Comparison of ENCODE assay signal across 20 cellular contexts in the genomic region with DNA sequence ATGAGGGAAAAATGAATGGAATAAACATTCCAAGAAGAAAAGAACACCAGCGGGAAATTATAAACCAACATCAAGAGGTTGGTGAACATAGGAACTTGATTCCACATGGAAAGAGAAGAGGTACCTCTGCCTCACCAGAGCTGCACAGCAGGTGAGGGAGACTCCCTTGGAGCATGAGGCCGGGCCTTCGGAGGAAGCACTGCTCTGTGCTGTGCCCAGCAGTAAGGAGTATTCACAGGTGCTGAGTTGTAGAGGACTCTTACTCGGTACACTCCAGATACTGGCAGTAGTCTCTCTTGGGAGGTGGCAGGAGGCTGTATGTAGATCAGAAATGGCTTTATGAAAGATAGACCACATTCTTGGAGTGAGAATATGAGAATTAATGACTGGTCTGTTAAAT.
"Had no signal": no experiment of that assay in that cellular context is flagged by ENCODE, and none has a peak within 500 bp of the region (broad histone marks: within the 10 kb centered on the region; RNA-seq: fewer than 3 reads in every experiment).

No MANE protein-coding gene starts in this region.

- DNase-seq: cortex of kidney; effector memory CD8-positive, alpha-beta T cell; hypothalamus; left ventricle myocardium superior; lower lobe of right lung; natural killer cell; stimulated activated CD4-positive, alpha-beta T cell treated with anti-CD3 and anti-CD28 coated beads, Interleukin-12 subunit alpha, Interleukin-12 subunit beta, amount 100 ng/mL, for 4 hours; stimulated activated CD4-positive, alpha-beta T cell treated with anti-CD3 and anti-CD28 coated beads, Interleukin-1b, Interleukin-23, amount 100 ng/mL, for 48 hours; stimulated activated CD4-positive, alpha-beta T cell treated with anti-CD3 and anti-CD28 coated beads, Interleukin-4, amount 100 ng/mL, for 1 hour; stimulated activated CD8-positive, alpha-beta memory T cell treated with anti-CD3 and anti-CD28 coated beads, Interleukin-4, amount 100 ng/mL, for 48 hours; stimulated activated naive CD8-positive, alpha-beta T cell treated with anti-CD3 and anti-CD28 coated beads, Interleukin-15, Interleukin-2, amounts not matched to agents 100 U/mL and 50 U/mL, for 24 hours; substantia nigra; testis; tibial artery had no signal

- H3K27ac ChIP-seq: lower lobe of right lung, parathyroid adenoma, testis, tibial artery had no signal

- H3K27me3 ChIP-seq: testis, tibial artery had no signal

- H3K4me2 ChIP-seq: smooth muscle cell had no signal

- H3K4me1 Mint-ChIP-seq: natural killer cell had no signal

- FAIRE-seq: keratinocyte had no signal

- H3K27me3 Mint-ChIP-seq: effector memory CD8-positive, alpha-beta T cell; progenitor cell of endocrine pancreas; type B pancreatic cell had no signal

- H3K27ac Mint-ChIP-seq: effector memory CD8-positive, alpha-beta T cell; natural killer cell; progenitor cell of endocrine pancreas; type B pancreatic cell had no signal

- H3K4me3 Mint-ChIP-seq: effector memory CD8-positive, alpha-beta T cell; natural killer cell; type B pancreatic cell had no signal

- H3K36me3 Mint-ChIP-seq: natural killer cell, type B pancreatic cell had no signal

- ATAC-seq: effector memory CD8-positive, alpha-beta T cell; left ventricle myocardium superior; lower lobe of right lung; natural killer cell; sciatic nerve; stimulated activated naive CD8-positive, alpha-beta T cell treated with anti-CD3 and anti-CD28 coated beads, Interleukin-15, Interleukin-2, amounts not matched to agents 100 U/mL and 50 U/mL, for 24 hours had no signal

- H3K4me3 ChIP-seq: lower lobe of right lung, smooth muscle cell, testis, tibial artery had no signal

- H3K79me2 ChIP-seq: parathyroid adenoma had no signal

- H3K36me3 ChIP-seq: lower lobe of right lung, tibial artery had no signal

- H3K4me1 ChIP-seq: lower lobe of right lung, parathyroid adenoma, testis, tibial artery had no signal

- H3K9me3 Mint-ChIP-seq: type B pancreatic cell had no signal

- H3K9me3 ChIP-seq: lower lobe of right lung, testis, tibial artery had no signal

- H2AFZ ChIP-seq: parathyroid adenoma had no signal

- H3K9ac ChIP-seq: parathyroid adenoma had no signal
